8 cellular contexts compared by ENCODE assay signal in genomic region chr17:18182978-18183333, GRCh38. TPM values are rescaled to one million over a fixed set of nuclear protein-coding genes. Genes with fewer than 3 reads are reported as not detected.
DNase-seq lines count a peak whose midpoint lies in the region; TF ChIP-seq lines count a peak whose summit lies in the region.

No MANE protein-coding gene starts in this region.

- H3K9me3 Mint-ChIP-seq in HFFc6: no peaks in the 10 kb centered on the region

- H3K27ac ChIP-seq in ectodermal cell (ENCODE audit: insufficient read depth, low read depth, low read length, poor library complexity, severe bottlenecking): peak overlapping the region; percentile 97

- TF ChIP-seq CTCF in HFFc6 (IDR thresholded peaks at IDR 0.05): no peak

- H3K27ac Mint-ChIP-seq in HFFc6: peak overlapping the region; percentile 98

- peaks cover 46% of the 10 kb centered on the region for H3K4me1 Mint-ChIP-seq in HFFc6 (ENCODE audit: low read depth)

- peaks cover 18% of the 10 kb centered on the region for H3K36me3 Mint-ChIP-seq in HFFc6 (ENCODE audit: low read depth)

- 0% methylated on average over 33 of the region's 33 CpGs for WGBS in ectodermal cell, 2 experiments

- peak overlapping the region; percentile 92 for H3K4me3 Mint-ChIP-seq in HFFc6

- H3K9me3 ChIP-seq in ectodermal cell (ENCODE audit: control insufficient read depth, low read length): no peaks in the 10 kb centered on the region
- no peaks in the 10 kb centered on the region for H3K9me3 ChIP-seq in mononuclear cell (ENCODE audit: low read depth, low read length)

- H3K27me3 Mint-ChIP-seq in HFFc6 (ENCODE audit: insufficient read depth): no peaks in the 10 kb centered on the region; the same call in none of the 2 replicates

- peaks cover 4% of the 10 kb centered on the region for H3K36me3 ChIP-seq in ectodermal cell (ENCODE audit: control insufficient read depth, insufficient read depth, low read length)

- H3K27me3 ChIP-seq in ectodermal cell (ENCODE audit: control insufficient read depth, insufficient read depth, low read length, poor library complexity, severe bottlenecking): no peaks in the 10 kb centered on the region
- H3K27me3 ChIP-seq in mononuclear cell (ENCODE audit: insufficient read depth, low read length): no peaks in the 10 kb centered on the region

- peak; percentile 53 for DNase-seq in NCI-H1092 (lab: John Stamatoyannopoulos, UW)
- DNase-seq in NCI-H1092 treated with DMSO at 0.1 percent for 48 hours (lab: John Stamatoyannopoulos, UW): no peak
- peak; percentile 71 for DNase-seq in HFFc6
- peak; percentile 87 for DNase-seq in NCI-H1105 treated with DMSO at 0.1 percent for 48 hours (lab: John Stamatoyannopoulos, UW)
- peak; percentile 73 for DNase-seq in activated CD4-positive, alpha-beta T cell treated with anti-CD3 and anti-CD28 coated beads, Interleukin-2, amount 50 U/mL, for 1 hour
- DNase-seq in stimulated activated CD8-positive, alpha-beta memory T cell treated with anti-CD3 and anti-CD28 coated beads, Interleukin-4, amount 100 ng/mL, for 1 hour (ENCODE audit: low read depth in 2 of 2, low spot score in 1 of 2): peak; percentile 55 to 58

- peak overlapping the region; percentile 91 for H3K4me3 ChIP-seq in ectodermal cell (ENCODE audit: insufficient read depth, low read depth, low read length)
- peak overlapping the region; percentile 78 for H3K4me3 ChIP-seq in mononuclear cell (ENCODE audit: low read length)

- H3K4me1 ChIP-seq in ectodermal cell (ENCODE audit: control insufficient read depth, insufficient read depth, low read length) (peaks cover 22% of the 10 kb centered on the region), mononuclear cell (ENCODE audit: insufficient read depth, low read length) (peaks cover 48% of the 10 kb centered on the region)

RNA-seq across cellular contexts. Expression of gene ALKBH5, which starts 0.7 kb away (rescaled TPM):
- total RNA-seq in HFFc6 (2021; fragmentation: NEBNext Ultra II Directional; extraction: Animal tissue kit (Norgen Biotek cat#: 25700)): 100 to 1,000 TPM in 3 of 6 experiments, 10 to 100 TPM in 3; 90.2 to 117 (median 103) TPM
- polyA plus RNA-seq in ectodermal cell (2013, experiment 1 of 4): 66.5 TPM
- 56.7 TPM for polyA plus RNA-seq in ectodermal cell (2013, experiment 2 of 4)
- polyA plus RNA-seq in ectodermal cell (2013, experiment 3 of 4): 41.6 TPM
- 42.1 TPM for polyA plus RNA-seq in ectodermal cell (2013, experiment 4 of 4)
- total RNA-seq in mononuclear cell: 97.9 TPM

RNA-seq across cellular contexts. Expression of gene LLGL1, which starts 42.5 kb away (rescaled TPM):
- total RNA-seq in HFFc6 (2021; fragmentation: NEBNext Ultra II Directional; extraction: Animal tissue kit (Norgen Biotek cat#: 25700)): 10 to 100 TPM; 38.0 to 50.8 (median 41.0) TPM
- polyA plus RNA-seq in ectodermal cell (2013, experiment 1 of 4): 132 TPM
- polyA plus RNA-seq in ectodermal cell (2013, experiment 2 of 4): 132 TPM
- polyA plus RNA-seq in ectodermal cell (2013, experiment 3 of 4): 111 TPM
- polyA plus RNA-seq in ectodermal cell (2013, experiment 4 of 4): 119 TPM
- 8.6 TPM for total RNA-seq in mononuclear cell
